Comparison of ENCODE assay signal across 8 cellular contexts in genomic region chr17:41835800-41836549, GRCh38. TPM values are rescaled to one million over a fixed set of nuclear protein-coding genes. Genes with fewer than 3 reads are reported as not detected.
DNase-seq lines count a peak whose midpoint lies in the region; ATAC-seq and TF ChIP-seq lines count a peak whose summit lies in the region.

Gene NT5C3B, minus strand, starts transcription at chr17:41836232. Its CDS starts 39 bp downstream, at chr17:41836193.

- no peaks in the 10 kb centered on the region for H3K9me3 ChIP-seq in lower lobe of right lung

- peak within 1 kb of the TSS; percentile 50 for H3K27ac Mint-ChIP-seq in activated CD4-positive, alpha-beta T cell treated with anti-CD3 and anti-CD28 coated beads, Interleukin-2, amount 10 ng/mL, durations not matched to agents 7 days and 5 days

- peak within 1 kb of the TSS; percentile 76 for H3K4me3 Mint-ChIP-seq in activated CD4-positive, alpha-beta T cell treated with anti-CD3 and anti-CD28 coated beads, Interleukin-2, amount 10 ng/mL, durations not matched to agents 7 days and 5 days

- CTCF ChIA-PET in activated CD4-positive, alpha-beta T cell treated with anti-CD3 and anti-CD28 coated beads, Interleukin-2, amount 10 ng/mL, durations not matched to agents 7 days and 5 days (lab: Charles Lee): interaction anchor here (0.6 kb wide), 1 partner anchor 329 kb away, joined by 4 read pairs; no protein-coding TSS in a partner anchor

- peak within 1 kb of the TSS; percentile 61 to 99 (median 94) for H3K4me3 ChIP-seq in dorsolateral prefrontal cortex
- H3K4me3 ChIP-seq in lower lobe of right lung: peak within 1 kb of the TSS; percentile 97

- peaks cover 3% of the 10 kb centered on the region for H3K27me3 Mint-ChIP-seq in activated CD4-positive, alpha-beta T cell treated with anti-CD3 and anti-CD28 coated beads, Interleukin-2, amount 10 ng/mL, durations not matched to agents 7 days and 5 days

- DNase-seq in AML-193 (lab: John Stamatoyannopoulos, UW) (peak; percentile 30 to 38), NCI-H146 treated with DMSO at 0.1 percent for 48 hours (lab: John Stamatoyannopoulos, UW; ENCODE audit: unreplicated experiment) (peak; percentile 3), dorsolateral prefrontal cortex (peak in 7 of 10 donors; percentile 33 to 82 (median 59)), lower lobe of right lung (peak; percentile 73), NCI-H2107 treated with DMSO at 0.1 percent for 48 hours (lab: John Stamatoyannopoulos, UW; ENCODE audit: unreplicated experiment) (no peak)
- DNase-seq in activated CD4-positive, alpha-beta T cell treated with anti-CD3 and anti-CD28 coated beads, Interleukin-2, amount 10 ng/mL, durations not matched to agents 7 days and 5 days: peak; percentile 42
- peak; percentile 21 to 28 for DNase-seq in stimulated activated CD4-positive, alpha-beta T cell treated with anti-CD3 and anti-CD28 coated beads, Interleukin-4, amount 100 ng/mL, for 48 hours (ENCODE audit: low read depth in 2 of 2)

- peaks cover 16% of the 10 kb centered on the region for H3K4me1 Mint-ChIP-seq in activated CD4-positive, alpha-beta T cell treated with anti-CD3 and anti-CD28 coated beads, Interleukin-2, amount 10 ng/mL, durations not matched to agents 7 days and 5 days

- POLR2A ChIA-PET in activated CD4-positive, alpha-beta T cell treated with anti-CD3 and anti-CD28 coated beads, Interleukin-2, amount 10 ng/mL, durations not matched to agents 7 days and 5 days (lab: Charles Lee): no interaction called here

- peak in 6 of 56 donors; percentile 4 to 31 (median 18) for TF ChIP-seq CTCF in dorsolateral prefrontal cortex (IDR thresholded peaks at IDR 0.05 in 54 of 56, conservative IDR thresholded peaks at IDR 0.05 in 2 of 56; ENCODE audit: low read depth in 1 of 56, partially characterized antibody in 56 of 56)
- TF ChIP-seq CTCF in lower lobe of right lung (IDR thresholded peaks at IDR 0.05): no peak

- H3K4me1 ChIP-seq in lower lobe of right lung: peaks cover 17% of the 10 kb centered on the region

- intact Hi-C loops in dorsolateral prefrontal cortex (cut with DNase I) (no loop called here), lower lobe of right lung (cut with DNase I) (no loop called here)

- no peaks in the 10 kb centered on the region for H3K9me3 Mint-ChIP-seq in activated CD4-positive, alpha-beta T cell treated with anti-CD3 and anti-CD28 coated beads, Interleukin-2, amount 10 ng/mL, durations not matched to agents 7 days and 5 days

- peak; percentile 66 for ATAC-seq in GM19397 (IDR thresholded peaks at IDR 0.05; ENCODE audit: unreplicated experiment)
- peak; percentile 95 to 97 for ATAC-seq in lower lobe of right lung

- peaks cover 4% of the 10 kb centered on the region for H3K36me3 Mint-ChIP-seq in activated CD4-positive, alpha-beta T cell treated with anti-CD3 and anti-CD28 coated beads, Interleukin-2, amount 10 ng/mL, durations not matched to agents 7 days and 5 days (ENCODE audit: low read depth)

- H3K27ac ChIP-seq in dorsolateral prefrontal cortex (peak within 1 kb of the TSS in 57 of 59 donors; percentile 29 to 97 (median 86)), lower lobe of right lung (peak within 1 kb of the TSS; percentile 79)

- peaks cover 12% of the 10 kb centered on the region for H3K36me3 ChIP-seq in lower lobe of right lung

- H3K27me3 ChIP-seq in dorsolateral prefrontal cortex (no peaks in the 10 kb centered on the region), lower lobe of right lung (ENCODE audit: low read depth) (no peaks in the 10 kb centered on the region)

RNA-seq across cellular contexts. Expression of gene NT5C3B, which starts in this region (rescaled TPM):
- total RNA-seq in activated CD4-positive, alpha-beta T cell treated with anti-CD3 and anti-CD28 coated beads, Interleukin-2, amount 10 ng/mL, durations not matched to agents 7 days and 5 days: 10 to 100 TPM; 13.7 to 17.7 TPM
- total RNA-seq in dorsolateral prefrontal cortex: 100 to 1,000 TPM in 3 of 120 experiments, 10 to 100 TPM in 117; 40.7 to 102 (median 75.6) TPM
- total RNA-seq in lower lobe of right lung: 32.0 TPM
